ENCODE assay signal across 1 cellular context in genomic region chr19:55476100-55476775, GRCh38.
TF ChIP-seq lines count a peak whose summit lies in the region.

Gene ZNF628, plus strand, starts transcription at chr19:55476617. Its CDS starts 3,294 bp downstream, at chr19:55479911.

TF ChIP-seq in HEK293, 187 proteins besides CTCF, POLR2A, EP300 and RAD21 (continued from another document and continues in another):
- TF ChIP-seq KLF17 (tag by site-specific recombination; IDR thresholded peaks at IDR 0.05) = peak; percentile 80
- no peak for TF ChIP-seq ZNF175 (tag by site-specific recombination; IDR thresholded peaks at IDR 0.05)
- no peak for TF ChIP-seq ZNF274 (IDR thresholded peaks at IDR 0.05; ENCODE audit: low read length)
- TF ChIP-seq ZNF274 (tag by site-specific recombination; IDR thresholded peaks at IDR 0.05; ENCODE audit: borderline replicate concordance) = no peak
- no peak for TF ChIP-seq ZNF514 (tag by site-specific recombination; IDR thresholded peaks at IDR 0.05)
- TF ChIP-seq ZNF561 (tag by site-specific recombination; IDR thresholded peaks at IDR 0.05; ENCODE audit: borderline replicate concordance) = peak; percentile 80; the same call in 1 of the 2 replicates
- no peak for TF ChIP-seq ZNF311 (tag by site-specific recombination; IDR thresholded peaks at IDR 0.05; ENCODE audit: borderline replicate concordance)
- peak; percentile 90 for TF ChIP-seq ZFP69B (tag by site-specific recombination; IDR thresholded peaks at IDR 0.05)
- TF ChIP-seq GLI2 (tag by site-specific recombination; IDR thresholded peaks at IDR 0.05; ENCODE audit: borderline replicate concordance, low read depth) = no peak
- no peak for TF ChIP-seq ZNF837 (tag by site-specific recombination; IDR thresholded peaks at IDR 0.05)
- TF ChIP-seq ZNF362 (tag by site-specific recombination; IDR thresholded peaks at IDR 0.05) = no peak
- TF ChIP-seq OSR2 (tag by site-specific recombination; IDR thresholded peaks at IDR 0.05) = no peak
- TF ChIP-seq EGR2 (tag by site-specific recombination; IDR thresholded peaks at IDR 0.05; ENCODE audit: low read depth) = peak; percentile 9; the same call in 1 of the 2 replicates
- no peak for TF ChIP-seq ZNF280D (tag by site-specific recombination; IDR thresholded peaks at IDR 0.05)
- TF ChIP-seq ZFP3 (tag by site-specific recombination; IDR thresholded peaks at IDR 0.05; ENCODE audit: low read depth) = no peak
- TF ChIP-seq ZNF654 (tag by site-specific recombination; IDR thresholded peaks at IDR 0.05; ENCODE audit: low read depth) = no peak
- TF ChIP-seq ZNF843 (tag by site-specific recombination; IDR thresholded peaks at IDR 0.05) = peak; percentile 58
- peak; percentile 80 for TF ChIP-seq GLIS1 (tag by site-specific recombination; IDR thresholded peaks at IDR 0.05)
- peak; percentile 93 for TF ChIP-seq ZSCAN30 (tag by site-specific recombination; IDR thresholded peaks at IDR 0.05)
- no peak for TF ChIP-seq ZNF416 (tag by site-specific recombination; IDR thresholded peaks at IDR 0.05)
- 0 out of 2 replicates have a peak, but pooled peaks have one; percentile 23 for TF ChIP-seq WT1 (tag by site-specific recombination; IDR thresholded peaks at IDR 0.05)
- no peak for TF ChIP-seq TCF7L2 (IDR thresholded peaks at IDR 0.05; ENCODE audit: borderline replicate concordance, low read depth, low read length)
- TF ChIP-seq ZSCAN4 (tag by site-specific recombination; IDR thresholded peaks at IDR 0.05) = peak; percentile 81
- TF ChIP-seq ZNF558 (tag by site-specific recombination; IDR thresholded peaks at IDR 0.05) = no peak
- TF ChIP-seq KLF16 (tag by site-specific recombination; IDR thresholded peaks at IDR 0.05) = peak; percentile 87
- no peak for TF ChIP-seq SCRT1 (tag by site-specific recombination; IDR thresholded peaks at IDR 0.05; ENCODE audit: borderline replicate concordance)
- no peak for TF ChIP-seq ZNF280C (tag by site-specific recombination; IDR thresholded peaks at IDR 0.05)
- TF ChIP-seq ZNF37A (tag by site-specific recombination; IDR thresholded peaks at IDR 0.05) = no peak
- TF ChIP-seq ZBTB6 (tag by site-specific recombination; IDR thresholded peaks at IDR 0.05) = peak; percentile 51; the same call in 1 of the 2 replicates
- TF ChIP-seq ZNF791 (tag by site-specific recombination; IDR thresholded peaks at IDR 0.05) = no peak
- TF ChIP-seq ZNF529 (tag by site-specific recombination; IDR thresholded peaks at IDR 0.05; ENCODE audit: insufficient replicate concordance) = no peak
- TF ChIP-seq ZNF148 (tag by site-specific recombination; IDR thresholded peaks at IDR 0.05; ENCODE audit: borderline replicate concordance) = no peak
- no peak for TF ChIP-seq ZNF658 (tag by site-specific recombination; IDR thresholded peaks at IDR 0.05)
- no peak for TF ChIP-seq ZBTB49 (tag by site-specific recombination; IDR thresholded peaks at IDR 0.05; ENCODE audit: low read depth)
- no peak for TF ChIP-seq ZNF510 (tag by site-specific recombination; IDR thresholded peaks at IDR 0.05; ENCODE audit: insufficient replicate concordance)
- TF ChIP-seq ZNF354C (tag by site-specific recombination; IDR thresholded peaks at IDR 0.05; ENCODE audit: borderline replicate concordance, low read depth) = no peak
- TF ChIP-seq ZNF423 (tag by site-specific recombination; IDR thresholded peaks at IDR 0.05) = no peak
- no peak for TF ChIP-seq ZNF248 (tag by site-specific recombination; IDR thresholded peaks at IDR 0.05)
- no peak for TF ChIP-seq ZNF747 (tag by site-specific recombination; IDR thresholded peaks at IDR 0.05)
- TF ChIP-seq ZNF324 (tag by site-specific recombination; IDR thresholded peaks at IDR 0.05) = peak; percentile 87
- TF ChIP-seq ZNF2 (tag by site-specific recombination; IDR thresholded peaks at IDR 0.05) = peak; percentile 83; the same call in 1 of the 2 replicates
- TF ChIP-seq ZNF560 (tag by site-specific recombination; IDR thresholded peaks at IDR 0.05; ENCODE audit: borderline replicate concordance) = no peak
- no peak for TF ChIP-seq ZNF23 (tag by site-specific recombination; IDR thresholded peaks at IDR 0.05; ENCODE audit: borderline replicate concordance)
- TF ChIP-seq ZNF48 (tag by site-specific recombination; IDR thresholded peaks at IDR 0.05) = no peak
- TF ChIP-seq ZNF473 (tag by site-specific recombination; IDR thresholded peaks at IDR 0.05) = no peak
- TF ChIP-seq KLF7 (tag by site-specific recombination; IDR thresholded peaks at IDR 0.05; ENCODE audit: borderline replicate concordance) = peak; percentile 77; the same call in 1 of the 2 replicates
- TF ChIP-seq ZBTB26 (tag by site-specific recombination; optimal IDR thresholded peaks at IDR 0.05) = peak; percentile 84
- no peak for TF ChIP-seq ZNF548 (tag by site-specific recombination; IDR thresholded peaks at IDR 0.05)
- no peak for TF ChIP-seq ZNF513 (tag by site-specific recombination; IDR thresholded peaks at IDR 0.05)
